10 cellular contexts compared by ENCODE assay signal in genomic region chr14:58026219-58026618, GRCh38.
"Had no signal": no experiment of that assay in that cellular context is flagged by ENCODE, and none has a peak within 500 bp of the region (broad histone marks: within the 10 kb centered on the region; RNA-seq: fewer than 3 reads in every experiment).

No MANE protein-coding gene starts in this region.

- H3K9ac ChIP-seq: GM23248 had no signal

- H3K4me1 ChIP-seq: HAP-1 had no signal

- DNase-seq: GM23248, GOT3, H7, HFFc6, IMR-90, KG1 had no signal

- H2AFZ ChIP-seq: GM23248 had no signal

- H3K36me3 ChIP-seq: HAP-1 had no signal

- ATAC-seq: HCT116, K562 had no signal

- H3K27ac ChIP-seq: GM23248, HL-60 had no signal

- H3K9me3 ChIP-seq: HAP-1 had no signal

- H3K4me3 ChIP-seq: GM23248, HAP-1, K562 had no signal
